In genomic region chr17:18661924-18662624, GRCh38 we compare ENCODE assay signal across 9 cellular contexts. TPM values are rescaled to one million over a fixed set of nuclear protein-coding genes. Genes with fewer than 3 reads are reported as not detected.
"Had no signal": no experiment of that assay in that cellular context is flagged by ENCODE, and none has a peak within 500 bp of the region (broad histone marks: within the 10 kb centered on the region; RNA-seq: fewer than 3 reads in every experiment).

No MANE protein-coding gene starts in this region.

RNA-seq across cellular contexts. Expression of gene TBC1D28, which starts 17.9 kb away (rescaled TPM):
- total RNA-seq: activated CD8-positive, alpha-beta T cell treated with anti-CD3 and anti-CD28 coated beads for 36 hours; activated naive CD8-positive, alpha-beta T cell treated with anti-CD3 and anti-CD28 coated beads for 36 hours; activated T-cell treated with anti-CD3 and anti-CD28 coated beads, Interleukin-2, amount 50 U/mL, for 72 hours; activated T-helper 2 cell treated with anti-CD3 and anti-CD28 coated beads, Interferon-gamma antibody, Interleukin-2, Interleukin-4, amounts not matched to agents 10 μg/mL and 5 μg/mL and 100 μg/mL, durations not matched to agents 14 hours and 24 hours and 36 hours; adrenal gland; aorta; body of pancreas; chondrocyte; Right ventricle myocardium inferior had no signal
- polyA plus RNA-seq: adrenal gland, aorta had no signal
